ENCODE assay signal across 8 cellular contexts in the genomic region with DNA sequence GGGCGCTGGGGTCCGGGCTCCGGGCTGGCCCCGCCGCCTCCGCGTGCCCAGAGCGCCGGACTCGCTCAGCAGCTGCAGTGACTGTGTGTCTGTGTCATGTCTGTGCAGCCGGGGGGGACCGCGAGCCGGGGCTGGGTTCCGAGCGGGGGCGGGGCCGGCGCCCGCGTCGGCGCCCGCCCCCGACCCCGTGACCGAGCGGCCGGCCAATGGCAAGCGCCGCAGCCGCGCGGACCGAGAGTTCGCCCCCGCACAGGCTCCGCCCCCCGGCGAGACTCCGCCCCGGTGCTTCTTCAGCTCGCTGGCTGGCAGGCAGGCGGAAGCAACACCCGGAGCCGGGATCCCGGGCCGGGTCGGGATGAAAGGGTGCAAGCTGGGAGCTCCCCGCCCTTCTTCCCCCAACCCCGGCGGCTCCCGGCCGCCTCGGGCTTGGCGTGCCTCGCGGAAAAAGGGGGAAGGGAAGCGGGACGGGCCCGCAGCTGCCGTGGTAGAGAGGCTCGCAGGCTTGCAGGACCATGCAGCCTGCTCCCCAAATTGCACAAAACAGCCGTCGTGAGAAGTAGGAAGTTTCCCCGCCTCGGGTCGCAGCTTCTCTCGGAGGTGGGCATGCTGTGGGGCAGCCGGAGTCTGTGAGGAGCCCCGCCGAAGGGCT. TPM values are rescaled to one million over a fixed set of nuclear protein-coding genes. Genes with fewer than 3 reads are reported as not detected.
DNase-seq lines count a peak whose midpoint lies in the region.

No MANE protein-coding gene starts in this region.

- H3K9ac ChIP-seq in GM23248, result peak overlapping the region; percentile 78
- peak overlapping the region in 4 of 5 donors; percentile 38 to 74 (median 54) for H3K9ac ChIP-seq in subcutaneous abdominal adipose tissue (ENCODE audit: low read length in 5 of 5)

- DNase-seq in DMS79 (lab: John Stamatoyannopoulos, UW) (peak; percentile 45), GM23248 (peak; percentile 99), LHCN-M2 (ENCODE audit: low read depth) (peak; percentile 92), SK-MEL-5 (ENCODE audit: low read depth, low spot score) (peak; percentile 95), globus pallidus (ENCODE audit: low spot score) (peak; percentile 98), non-pigmented ciliary epithelial cell (ENCODE audit: low read depth) (peak; percentile 46)

- 0 out of 2 replicates have a peak, but pooled peaks cover 4% of the 10 kb centered on the region for H3K27me3 ChIP-seq in GM23248 (replicated peaks; ENCODE audit: insufficient read depth)
- H3K27me3 ChIP-seq in subcutaneous abdominal adipose tissue (ENCODE audit: control insufficient read depth in 5 of 5, insufficient read depth in 4 of 5, low read length in 5 of 5), result peaks cover 0 to 5% (median 0%) of the 10 kb centered on the region in 5 donors

- in situ Hi-C loops in GM23248 (cut with MboI), result no loop called here
- in situ Hi-C loops in SK-MEL-5 (cut with HindIII; ENCODE audit: low pct_unique_long_range_greater_than_20kb, low sequenced_read_pairs), result no loop called here

- peak overlapping the region; percentile 82 for H3K4me3 Mint-ChIP-seq in activated naive CD4-positive, alpha-beta T cell treated with anti-CD3 and anti-CD28 coated beads, Interleukin-2, amount 50 U/mL, for 24 hours

- peak overlapping the region; percentile 99 for H2AFZ ChIP-seq in GM23248

- H3K9me3 ChIP-seq in GM23248 (ENCODE audit: low read depth), result no peaks in the 10 kb centered on the region
- no peaks in the 10 kb centered on the region for H3K9me3 ChIP-seq in subcutaneous abdominal adipose tissue (ENCODE audit: control insufficient read depth in 5 of 5, low read length in 5 of 5)

- H4K20me1 ChIP-seq in GM23248 (ENCODE audit: insufficient read depth), result no peaks in the 10 kb centered on the region

- peaks cover 17% of the 10 kb centered on the region for H3K4me1 ChIP-seq in GM23248 (ENCODE audit: insufficient read depth)
- peaks cover 1 to 52% (median 39%) of the 10 kb centered on the region in 5 donors for H3K4me1 ChIP-seq in subcutaneous abdominal adipose tissue (ENCODE audit: control insufficient read depth in 5 of 5, insufficient read depth in 5 of 5, low read length in 5 of 5)

- no peaks in the 10 kb centered on the region for H3K9me2 ChIP-seq in GM23248 (ENCODE audit: insufficient read depth)

- H3K36me3 Mint-ChIP-seq in activated naive CD4-positive, alpha-beta T cell treated with anti-CD3 and anti-CD28 coated beads, Interleukin-2, amount 50 U/mL, for 24 hours, result no peaks in the 10 kb centered on the region

- H3K27ac ChIP-seq in GM23248, result peak overlapping the region; percentile 44
- peak overlapping the region; percentile 41 for H3K27ac ChIP-seq in subcutaneous abdominal adipose tissue (ENCODE audit: low read depth, low read length)

- peak overlapping the region; percentile 99 for H3K4me3 ChIP-seq in GM23248
- peak overlapping the region; percentile 69 to 91 (median 78) for H3K4me3 ChIP-seq in subcutaneous abdominal adipose tissue (ENCODE audit: low read depth in 1 of 5, low read length in 5 of 5)

- no peaks in the 10 kb centered on the region for H3K36me3 ChIP-seq in GM23248 (ENCODE audit: low read depth)
- H3K36me3 ChIP-seq in subcutaneous abdominal adipose tissue (ENCODE audit: control insufficient read depth in 5 of 5, insufficient read depth in 5 of 5, low read length in 5 of 5), result no peaks in the 10 kb centered on the region

- peaks cover 11% of the 10 kb centered on the region for H3F3A ChIP-seq in GM23248 (ENCODE audit: insufficient read depth)

- peaks cover 21% of the 10 kb centered on the region for H3K79me2 ChIP-seq in GM23248 (ENCODE audit: insufficient read depth)

- peak overlapping the region; percentile 99 for H3K4me2 ChIP-seq in GM23248 (ENCODE audit: unreplicated experiment)

- 0 to 2% methylated on average over 13 to 26 of the region's 72 CpGs for WGBS in GM23248 (ENCODE audit: low coverage in 1 of 2, low lambda C conversion rate in 2 of 2, missing lambda C conversion rate in 2 of 2), 2 experiments

- H3K27ac Mint-ChIP-seq in activated naive CD4-positive, alpha-beta T cell treated with anti-CD3 and anti-CD28 coated beads, Interleukin-2, amount 50 U/mL, for 24 hours, result no peak overlapping the region

- peaks cover 49% of the 10 kb centered on the region for H3K27me3 Mint-ChIP-seq in activated naive CD4-positive, alpha-beta T cell treated with anti-CD3 and anti-CD28 coated beads, Interleukin-2, amount 50 U/mL, for 24 hours

- H3K9me3 Mint-ChIP-seq in activated naive CD4-positive, alpha-beta T cell treated with anti-CD3 and anti-CD28 coated beads, Interleukin-2, amount 50 U/mL, for 24 hours, result peaks cover 4% of the 10 kb centered on the region

- H3K4me1 Mint-ChIP-seq in activated naive CD4-positive, alpha-beta T cell treated with anti-CD3 and anti-CD28 coated beads, Interleukin-2, amount 50 U/mL, for 24 hours, result peaks cover 22% of the 10 kb centered on the region

RNA-seq across cellular contexts. Expression of a gene that starts 0.8 kb away (rescaled TPM):
- total RNA-seq in GM23248 (2014; rRNA removed; shearing (Covaris generic)), result 10.5 and 12.8 TPM in 2 replicates
- polyA plus RNA-seq in GM23248 (2016; fragmentation: Nextera tagmentation; extraction: Ambion mirVana), result 1.5 and 1.6 TPM in 2 replicates
- total RNA-seq in LHCN-M2 (2014; rRNA removed), result 7.8 and 8.6 TPM in 2 replicates
- 4.3 TPM for polyA plus RNA-seq in LHCN-M2 (2012)
- 22.0 and 26.4 TPM in 2 replicates for total RNA-seq in SK-MEL-5 (2014; rRNA removed; shearing (Covaris generic))
- polyA plus RNA-seq in SK-MEL-5 (2015; cell fraction: cytosol; rRNA removed), result 20.1 and 25.4 TPM in 2 replicates
- 20.3 and 29.6 TPM in 2 replicates for polyA plus RNA-seq in SK-MEL-5 (2015; cell fraction: nucleus; rRNA removed)

Comparison
In these comparisons a context has a peak if more than half of its experiments do, and no peak if none do; other contexts are left out.
1. Peak in every context shown above with its lines: DNase-seq, H3K4me3 ChIP-seq and H3K27ac ChIP-seq.
2. DNase-seq: peak in every context shown above with its lines; median percentile 99 in GM23248; 98 in globus pallidus; 95 in SK-MEL-5; 92 in LHCN-M2; 46 in non-pigmented ciliary epithelial cell; 45 in DMS79.